Comparison of ENCODE assay signal across 8 cellular contexts in genomic region chr2:73983322-73984202, GRCh38. TPM values are rescaled to one million over a fixed set of nuclear protein-coding genes. Genes with fewer than 3 reads are reported as not detected.
DNase-seq lines count a peak whose midpoint lies in the region; ATAC-seq and TF ChIP-seq lines count a peak whose summit lies in the region.

No MANE protein-coding gene starts in this region.

- no peaks in the 10 kb centered on the region for H3K9me3 ChIP-seq in uterus

- TF ChIP-seq CTCF in mesothelial cell of epicardium (IDR thresholded peaks at IDR 0.05; ENCODE audit: unreplicated experiment) (no peak), uterus (IDR thresholded peaks at IDR 0.05) (no peak)

- intact Hi-C loops in uterus (cut with DNase I; ENCODE audit: low total_unique reads), result no loop called here

- H3K36me3 ChIP-seq in uterus, result no peaks in the 10 kb centered on the region

- no peaks in the 10 kb centered on the region for H3K27me3 Mint-ChIP-seq in stimulated activated naive CD8-positive, alpha-beta T cell treated with anti-CD3 and anti-CD28 coated beads, Interleukin-15, Interleukin-2, amounts not matched to agents 100 ng/mL and 50 ng/mL, for 24 hours
- peaks cover 27% of the 10 kb centered on the region for H3K27me3 Mint-ChIP-seq in mesothelial cell of epicardium (ENCODE audit: low read depth)

- no peak for DNase-seq in stimulated activated naive CD8-positive, alpha-beta T cell treated with anti-CD3 and anti-CD28 coated beads, Interleukin-15, Interleukin-2, amounts not matched to agents 100 U/mL and 50 U/mL, for 24 hours
- peak; percentile 45 for DNase-seq in NCI-H774 (lab: John Stamatoyannopoulos, UW)
- DNase-seq in cerebellum (ENCODE audit: low spot score), result peak; percentile 35
- DNase-seq in mesothelial cell of epicardium (ENCODE audit: low spot score in 2 of 2, unreplicated experiment in 2 of 2), result peak; percentile 82 to 91
- peak; percentile 18 to 24 for DNase-seq in uterus
- DNase-seq in Ammon's horn (ENCODE audit: low spot score), result no peak

- TF ChIP-seq POLR2A in uterus (IDR thresholded peaks at IDR 0.05), result peak in 1 of 2 donors; percentile 5

- peaks cover 0 to 7% of the 10 kb centered on the region in 2 donors for H3K4me1 ChIP-seq in uterus

- peak overlapping the region; percentile 75 for H3K4me3 Mint-ChIP-seq in stimulated activated naive CD8-positive, alpha-beta T cell treated with anti-CD3 and anti-CD28 coated beads, Interleukin-15, Interleukin-2, amounts not matched to agents 100 ng/mL and 50 ng/mL, for 24 hours
- peak overlapping the region; percentile 81 for H3K4me3 Mint-ChIP-seq in mesothelial cell of epicardium

- peaks cover 26% of the 10 kb centered on the region for H3K36me3 Mint-ChIP-seq in stimulated activated naive CD8-positive, alpha-beta T cell treated with anti-CD3 and anti-CD28 coated beads, Interleukin-15, Interleukin-2, amounts not matched to agents 100 ng/mL and 50 ng/mL, for 24 hours (ENCODE audit: low read depth)
- H3K36me3 Mint-ChIP-seq in mesothelial cell of epicardium, result no peaks in the 10 kb centered on the region

- H3K4me1 Mint-ChIP-seq in stimulated activated naive CD8-positive, alpha-beta T cell treated with anti-CD3 and anti-CD28 coated beads, Interleukin-15, Interleukin-2, amounts not matched to agents 100 ng/mL and 50 ng/mL, for 24 hours (ENCODE audit: low read depth), result peaks cover 79% of the 10 kb centered on the region
- peaks cover 80% of the 10 kb centered on the region for H3K4me1 Mint-ChIP-seq in mesothelial cell of epicardium

- ATAC-seq in stimulated activated naive CD8-positive, alpha-beta T cell treated with anti-CD3 and anti-CD28 coated beads, Interleukin-15, Interleukin-2, amounts not matched to agents 100 U/mL and 50 U/mL, for 24 hours, result no peak
- ATAC-seq in GM18868 (IDR thresholded peaks at IDR 0.05; ENCODE audit: unreplicated experiment), result no peak

- peak overlapping the region; percentile 29 to 38 for H3K4me3 ChIP-seq in uterus

- H3K9me3 Mint-ChIP-seq in stimulated activated naive CD8-positive, alpha-beta T cell treated with anti-CD3 and anti-CD28 coated beads, Interleukin-15, Interleukin-2, amounts not matched to agents 100 ng/mL and 50 ng/mL, for 24 hours, result no peaks in the 10 kb centered on the region
- H3K9me3 Mint-ChIP-seq in mesothelial cell of epicardium, result no peaks in the 10 kb centered on the region

- peak overlapping the region; percentile 69 for H3K27ac Mint-ChIP-seq in stimulated activated naive CD8-positive, alpha-beta T cell treated with anti-CD3 and anti-CD28 coated beads, Interleukin-15, Interleukin-2, amounts not matched to agents 100 ng/mL and 50 ng/mL, for 24 hours
- peak overlapping the region; percentile 99 for H3K27ac Mint-ChIP-seq in mesothelial cell of epicardium

- no peaks in the 10 kb centered on the region for H3K27me3 ChIP-seq in uterus

- H3K27ac ChIP-seq in uterus, result peak overlapping the region; percentile 3 to 25

RNA-seq across cellular contexts. Expression of gene TET3, which starts 1.1 kb away (rescaled TPM):
- total RNA-seq in cerebellum (22.0 TPM), mesothelial cell of epicardium (39.6 to 42.6 TPM (median 41.2 TPM) in 3 replicates), uterus (10 to 100 TPM in 2 of 4 donors, 1 to 10 TPM in 2; 1.3 to 12.0 (median 7.8) TPM)

RNA-seq across cellular contexts. Expression of gene DGUOK, which starts 56.9 kb away (rescaled TPM):
- 39.7 TPM for total RNA-seq in cerebellum
- 66.0 to 69.5 TPM (median 66.8 TPM) in 3 replicates for total RNA-seq in mesothelial cell of epicardium
- 100 to 1,000 TPM in 1 of 4 donors, 10 to 100 TPM in 3; 43.6 to 128 (median 58.6) TPM for total RNA-seq in uterus

Comparison
In these comparisons a context has a peak if more than half of its experiments do, and no peak if none do; other contexts are left out.
1. DNase-seq: peak in NCI-H774 (single experiment), cerebellum (single experiment), mesothelial cell of epicardium (2 of 2) and uterus (2 of 2); none in stimulated activated naive CD8-positive, alpha-beta T cell treated with anti-CD3 and anti-CD28 coated beads, Interleukin-15, Interleukin-2, amounts not matched to agents 100 U/mL and 50 U/mL, for 24 hours (single experiment) and Ammon's horn (single experiment).